In genomic region chr4:115030281-115030680, GRCh38 we compare ENCODE assay signal across 34 cellular contexts.
"Had no signal": no experiment of that assay in that cellular context is flagged by ENCODE, and none has a peak within 500 bp of the region (broad histone marks: within the 10 kb centered on the region; RNA-seq: fewer than 3 reads in every experiment).

No MANE protein-coding gene starts in this region.

- FAIRE-seq: astrocyte, bronchial epithelial cell, TTC549 had no signal

- H3K36me3 ChIP-seq: adrenal gland, cardiac muscle cell had no signal

- H3K27ac ChIP-seq: adrenal gland, body of pancreas, cardiac muscle cell, VCaP had no signal

- H3K4me3 ChIP-seq: adrenal gland, body of pancreas, cardiac muscle cell had no signal

- H3K4me1 ChIP-seq: adrenal gland, body of pancreas had no signal

- H3K9me3 ChIP-seq: adrenal gland, body of pancreas had no signal

- H3K27me3 ChIP-seq: adrenal gland, body of pancreas, cardiac muscle cell had no signal

- DNase-seq: activated B cell treated with CpG ODN at 0.5 μM for 24 hours; activated CD4-positive, alpha-beta memory T cell treated with anti-CD3 and anti-CD28 coated beads for 36 hours; activated CD4-positive, alpha-beta T cell treated with anti-CD3 and anti-CD28 coated beads for 4 hours; activated CD4-positive, alpha-beta T cell treated with anti-CD3 and anti-CD28 coated beads, Interleukin-2, amount 10 ng/mL, durations not matched to agents 24 days and 14 days; activated CD4-positive, alpha-beta T cell treated with anti-CD3 and anti-CD28 coated beads, Interleukin-2, amount 50 U/mL, for 1 hour; activated CD4-positive, alpha-beta T cell treated with anti-CD3 and anti-CD28 coated beads, Interleukin-2, amount 50 U/mL, for 4 hours; activated CD4-positive, CD25-positive, alpha-beta regulatory T cell treated with anti-CD3 and anti-CD28 coated beads, Interleukin-2, amount 50 U/mL, for 72 hours; activated CD8-positive, alpha-beta memory T cell treated with anti-CD3 and anti-CD28 coated beads, Interleukin-2, amount 50 U/mL, for 4 hours; activated CD8-positive, alpha-beta T cell treated with anti-CD3 and anti-CD28 coated beads for 36 hours; activated effector memory CD4-positive, alpha-beta T cell treated with anti-CD3 and anti-CD28 coated beads, Interleukin-2, amount 50 U/mL, for 16 hours; activated gamma-delta T cell treated with Interleukin-2 at 50 U/mL for 16 hours; activated naive CD4-positive, alpha-beta T cell; activated naive CD4-positive, alpha-beta T cell treated with anti-CD3 and anti-CD28 coated beads for 36 hours; activated naive CD4-positive, alpha-beta T cell treated with anti-CD3 and anti-CD28 coated beads, Interleukin-2, amount 50 U/mL, for 16 hours; activated naive CD8-positive, alpha-beta T cell treated with anti-CD3 and anti-CD28 coated beads for 36 hours; activated T-cell treated with anti-CD3 and anti-CD28 coated beads for 4 hours; activated T-cell treated with anti-CD3 and anti-CD28 coated beads, Interleukin-2, amount 50 U/mL, for 1 hour; activated T-cell treated with anti-CD3 and anti-CD28 coated beads, Interleukin-2, amount 50 U/mL, for 4 hours; activated T-cell treated with anti-CD3 and anti-CD28 coated beads, Interleukin-2, amount 50 U/mL, for 72 hours; adrenal gland; amniotic stem cell; aorta; body of pancreas; cerebellar nuclear complex; T-helper 1 cell; T-helper 2 cell; T-helper 9 cell had no signal

- ATAC-seq: activated CD8-positive, alpha-beta T cell treated with anti-CD3 and anti-CD28 coated beads for 36 hours; activated naive CD4-positive, alpha-beta T cell treated with anti-CD3 and anti-CD28 coated beads, Interleukin-2, amount 50 U/mL, for 72 hours; activated T-cell treated with anti-CD3 and anti-CD28 coated beads, Interleukin-2, amount 50 U/mL, for 4 hours; activated T-cell treated with anti-CD3 and anti-CD28 coated beads, Interleukin-2, amount 50 U/mL, for 72 hours; activated T-helper 17 cell treated with anti-CD3 and anti-CD28 coated beads, Interleukin-2, amount 50 U/mL, for 72 hours; body of pancreas had no signal
